In genomic region chr3:48945856-48946549, GRCh38 we compare ENCODE assay signal across 1 cellular context.
TF ChIP-seq lines count a peak whose summit lies in the region.

No MANE protein-coding gene starts in this region.

TF ChIP-seq in IMR-90, 13 proteins besides CTCF, POLR2A, EP300 and RAD21:
- TF ChIP-seq USF2 (IDR thresholded peaks at IDR 0.05; ENCODE audit: low read depth, low read length) (no peak), BHLHE40 (IDR thresholded peaks at IDR 0.05; ENCODE audit: low read depth, low read length) (no peak), CHD1 (IDR thresholded peaks at IDR 0.05; ENCODE audit: low read depth, low read length) (no peak), FOS (IDR thresholded peaks at IDR 0.05; ENCODE audit: low read depth, low read length) (no peak), ELK1 (IDR thresholded peaks at IDR 0.05; ENCODE audit: borderline replicate concordance, low read depth, low read length) (no peak)
